1 cellular context compared by ENCODE assay signal in the genomic region with DNA sequence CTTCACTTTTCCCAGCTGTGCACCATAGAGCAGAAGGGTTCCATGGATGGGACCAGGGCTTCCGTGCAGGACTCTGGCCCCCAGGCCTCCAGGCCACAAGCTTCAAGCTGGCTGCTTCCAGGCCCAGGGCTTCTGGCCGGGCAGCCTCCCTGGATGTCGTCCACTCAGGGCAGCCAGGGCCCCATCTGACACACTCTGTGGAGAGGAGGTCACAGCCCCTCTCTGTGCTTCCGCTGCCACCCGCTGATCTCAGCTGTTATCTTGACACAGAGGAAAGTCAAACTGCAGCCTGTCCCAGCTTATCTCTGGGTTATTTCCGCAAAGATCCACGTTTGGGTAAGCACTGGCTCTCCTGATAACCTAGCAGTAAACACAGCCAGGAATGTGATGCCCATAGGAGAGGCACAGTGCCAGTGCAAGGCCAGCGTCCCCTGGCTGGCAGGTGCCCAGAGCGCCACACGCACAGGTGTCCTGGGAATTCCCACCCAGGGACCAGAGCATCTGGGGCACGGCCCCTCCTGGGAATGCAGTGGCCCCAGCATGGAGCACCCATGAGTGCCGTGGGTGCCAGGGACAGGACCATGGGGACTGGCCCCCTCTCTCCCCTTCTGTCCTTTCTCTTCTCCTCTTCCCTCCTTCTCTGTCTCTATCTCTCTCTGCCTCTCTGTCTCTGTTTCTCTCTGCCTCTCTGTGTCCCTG.
TF ChIP-seq lines count a peak whose summit lies in the region.

No MANE protein-coding gene starts in this region.

TF ChIP-seq in IMR-90, 13 proteins besides CTCF, POLR2A, EP300 and RAD21:
- TF ChIP-seq CHD1 (IDR thresholded peaks at IDR 0.05; ENCODE audit: low read depth, low read length), result no peak
- TF ChIP-seq MAFK (IDR thresholded peaks at IDR 0.05; ENCODE audit: low read depth, low read length), result no peak
- TF ChIP-seq BHLHE40 (IDR thresholded peaks at IDR 0.05; ENCODE audit: low read depth, low read length), result no peak
- no peak for TF ChIP-seq RFX5 (IDR thresholded peaks at IDR 0.05; ENCODE audit: low read depth, low read length)
- no peak for TF ChIP-seq MXI1 (IDR thresholded peaks at IDR 0.05; ENCODE audit: borderline replicate concordance, low read depth, low read length)
- TF ChIP-seq SMC3 (IDR thresholded peaks at IDR 0.05; ENCODE audit: low read depth, low read length), result no peak
- TF ChIP-seq, protein P1, sequence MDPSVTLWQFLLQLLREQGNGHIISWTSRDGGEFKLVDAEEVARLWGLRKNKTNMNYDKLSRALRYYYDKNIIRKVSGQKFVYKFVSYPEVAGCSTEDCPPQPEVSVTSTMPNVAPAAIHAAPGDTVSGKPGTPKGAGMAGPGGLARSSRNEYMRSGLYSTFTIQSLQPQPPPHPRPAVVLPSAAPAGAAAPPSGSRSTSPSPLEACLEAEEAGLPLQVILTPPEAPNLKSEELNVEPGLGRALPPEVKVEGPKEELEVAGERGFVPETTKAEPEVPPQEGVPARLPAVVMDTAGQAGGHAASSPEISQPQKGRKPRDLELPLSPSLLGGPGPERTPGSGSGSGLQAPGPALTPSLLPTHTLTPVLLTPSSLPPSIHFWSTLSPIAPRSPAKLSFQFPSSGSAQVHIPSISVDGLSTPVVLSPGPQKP (IDR thresholded peaks at IDR 0.05; ENCODE audit: borderline replicate concordance, low read depth, low read length), result no peak
- TF ChIP-seq FOS (IDR thresholded peaks at IDR 0.05; ENCODE audit: low read depth, low read length), result no peak
- TF ChIP-seq, protein P2, sequence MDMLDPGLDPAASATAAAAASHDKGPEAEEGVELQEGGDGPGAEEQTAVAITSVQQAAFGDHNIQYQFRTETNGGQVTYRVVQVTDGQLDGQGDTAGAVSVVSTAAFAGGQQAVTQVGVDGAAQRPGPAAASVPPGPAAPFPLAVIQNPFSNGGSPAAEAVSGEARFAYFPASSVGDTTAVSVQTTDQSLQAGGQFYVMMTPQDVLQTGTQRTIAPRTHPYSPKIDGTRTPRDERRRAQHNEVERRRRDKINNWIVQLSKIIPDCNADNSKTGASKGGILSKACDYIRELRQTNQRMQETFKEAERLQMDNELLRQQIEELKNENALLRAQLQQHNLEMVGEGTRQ (IDR thresholded peaks at IDR 0.05; ENCODE audit: low read depth, low read length), result no peak
- no peak for TF ChIP-seq MAZ (IDR thresholded peaks at IDR 0.05; ENCODE audit: borderline replicate concordance, low read depth, low read length)
- TF ChIP-seq NFE2L2 (IDR thresholded peaks at IDR 0.05; ENCODE audit: low read depth, low read length), result no peak
- no peak for TF ChIP-seq RCOR1 (IDR thresholded peaks at IDR 0.05; ENCODE audit: insufficient replicate concordance, low read length)
- TF ChIP-seq CEBPB (IDR thresholded peaks at IDR 0.05; ENCODE audit: low read depth, low read length), result no peak
